In the genomic region with DNA sequence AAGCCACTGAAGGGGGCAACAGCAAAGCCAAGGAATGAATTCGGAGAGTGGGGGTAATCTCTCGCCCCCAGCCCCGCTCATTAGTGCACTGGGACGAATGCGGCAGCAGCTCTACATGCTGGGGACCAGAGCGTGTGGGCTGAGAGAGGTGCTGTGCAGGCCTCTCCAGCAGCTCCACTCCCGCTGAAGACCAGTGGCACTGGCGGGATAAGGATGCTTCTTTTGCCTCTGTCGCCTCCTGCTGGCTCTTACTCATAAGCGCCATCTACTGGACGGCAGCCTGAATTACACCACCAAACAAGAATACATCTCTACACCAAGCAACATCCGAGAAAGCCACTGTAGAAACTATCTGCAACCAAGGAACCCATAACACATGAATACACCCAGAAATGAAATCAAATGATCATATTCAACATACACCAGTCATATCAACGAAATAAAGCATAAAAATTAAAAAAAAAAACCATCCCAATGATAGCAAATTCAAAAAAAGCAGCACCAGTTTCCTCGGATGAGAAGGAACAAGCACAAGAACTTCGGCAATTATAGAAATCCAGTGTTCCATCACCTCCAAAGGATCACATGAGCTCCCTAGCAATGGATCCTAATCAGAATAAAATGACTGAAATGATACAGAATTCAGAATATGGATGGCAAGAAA, we compare ENCODE assay signal across 8 cellular contexts.
DNase-seq lines count a peak whose midpoint lies in the region; ATAC-seq and TF ChIP-seq lines count a peak whose summit lies in the region.

No MANE protein-coding gene starts in this region.

- no peak overlapping the region for H3K4me3 ChIP-seq in thoracic aorta

- TF ChIP-seq CTCF in thoracic aorta (IDR thresholded peaks at IDR 0.05) = peak; percentile 25

- no peak overlapping the region for H3K27ac Mint-ChIP-seq in memory B cell

- no peaks in the 10 kb centered on the region for H3K4me1 ChIP-seq in thoracic aorta (ENCODE audit: control insufficient read depth in 1 of 2, low read depth in 2 of 2)

- peaks cover 1% of the 10 kb centered on the region for H3K9me3 Mint-ChIP-seq in memory B cell

- ATAC-seq in memory B cell (ENCODE audit: low read depth) = peak; percentile 50
- no peak for ATAC-seq in thoracic aorta (ENCODE audit: insufficient number of reproducible peaks, low FRiP score, low read depth)

- no peak overlapping the region for H3K27ac ChIP-seq in thoracic aorta

- peaks cover 8% of the 10 kb centered on the region for H3K36me3 Mint-ChIP-seq in memory B cell

- no peak overlapping the region for H3K4me3 Mint-ChIP-seq in memory B cell

- H3K36me3 ChIP-seq in thoracic aorta = no peaks in the 10 kb centered on the region

- peaks cover 42% of the 10 kb centered on the region for H3K4me1 Mint-ChIP-seq in memory B cell

- DNase-seq in activated gamma-delta T cell treated with Interleukin-2 at 50 U/mL for 16 hours (peak; percentile 24), activated gamma-delta T cell (lab: John Stamatoyannopoulos, UW) (no peak), HuH-7.5 (ENCODE audit: low spot score) (peak; percentile 51), UCSD-AML1 (lab: John Stamatoyannopoulos, UW; ENCODE audit: unreplicated experiment) (peak; percentile 6), memory B cell (ENCODE audit: low spot score in 2 of 2) (peak; percentile 39 to 42), thoracic aorta (ENCODE audit: low spot score) (no peak), cerebellum (ENCODE audit: low spot score) (no peak)
- DNase-seq in central memory CD4-positive, alpha-beta T cell = peak; percentile 32

- H3K27me3 ChIP-seq in thoracic aorta (replicated peaks; ENCODE audit: insufficient read depth) = no peaks in the 10 kb centered on the region

- no peaks in the 10 kb centered on the region for H3K9me3 ChIP-seq in thoracic aorta

- no peaks in the 10 kb centered on the region for H3K27me3 Mint-ChIP-seq in memory B cell

Comparison
In these comparisons a context has a peak if more than half of its experiments do, and no peak if none do; other contexts are left out.
1. DNase-seq: peak in activated gamma-delta T cell treated with Interleukin-2 at 50 U/mL for 16 hours (single experiment), HuH-7.5 (single experiment), UCSD-AML1 (single experiment), central memory CD4-positive, alpha-beta T cell (single experiment) and memory B cell (2 of 2); none in activated gamma-delta T cell (single experiment), thoracic aorta (single experiment) and cerebellum (single experiment).